Comparison of ENCODE assay signal across 8 cellular contexts in the genomic region with DNA sequence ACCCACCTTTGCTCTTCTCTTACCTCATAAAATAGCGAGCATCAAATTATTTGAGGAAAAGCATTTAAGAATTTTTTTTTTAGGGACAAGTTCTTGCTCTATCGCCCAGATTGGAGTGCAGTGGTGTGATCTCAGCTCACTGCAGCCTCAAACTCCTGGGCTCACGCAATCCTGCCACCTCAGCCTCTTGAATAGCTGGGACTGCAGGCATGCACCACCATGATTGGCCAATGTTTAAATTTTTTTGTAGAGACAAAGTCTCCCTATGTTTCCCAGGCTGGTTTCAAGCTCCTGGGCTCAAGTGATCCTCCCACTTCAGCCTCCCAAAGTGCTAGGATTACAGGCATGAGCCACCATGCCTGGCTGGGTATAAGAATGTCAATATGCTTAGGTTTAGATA.
DNase-seq lines count a peak whose midpoint lies in the region; ATAC-seq, FAIRE-seq and TF ChIP-seq lines count a peak whose summit lies in the region.
"Not testable (repeated sequence)": the region's sequence is repeated elsewhere in the genome, so short reads cannot be mapped to it uniquely, and the experiment has no call there.

No MANE protein-coding gene starts in this region.

- H3K4me1 Mint-ChIP-seq in activated B cell treated with CpG ODN at 0.5 μM for 24 hours, result peaks cover 93% of the 10 kb centered on the region

- peak overlapping the region; percentile 89 for H3K9ac ChIP-seq in BLaER1
- peak overlapping the region; percentile 80 for H3K9ac ChIP-seq in Karpas-422 (ENCODE audit: low read length)
- not testable (repeated sequence) for H3K9ac ChIP-seq in OCI-LY3 (ENCODE audit: low read length)

- not testable (repeated sequence) for TF ChIP-seq POLR2A in GM12891 (IDR thresholded peaks at IDR 0.05; ENCODE audit: low read depth, low read length); right lobe of liver (IDR thresholded peaks at IDR 0.05); stomach (IDR thresholded peaks at IDR 0.05)

- not testable (repeated sequence) for DNase-seq in GM12891 (ENCODE audit: insufficient read length, low spot score); Karpas-422; activated B cell treated with CpG ODN at 0.5 μM for 24 hours; right lobe of liver; pancreas; stomach

- TF ChIP-seq EP300 in stomach (IDR thresholded peaks at IDR 0.05), result not testable (repeated sequence)

- not testable (repeated sequence) for H3K4me3 Mint-ChIP-seq in activated B cell treated with CpG ODN at 0.5 μM for 24 hours

- peaks cover 18% of the 10 kb centered on the region for H3K9me3 ChIP-seq in BLaER1
- H3K9me3 ChIP-seq in Karpas-422 (ENCODE audit: low read length), result peaks cover 15% of the 10 kb centered on the region
- H3K9me3 ChIP-seq in OCI-LY3 (ENCODE audit: insufficient read depth, low read length), result peaks cover 38% of the 10 kb centered on the region; the same call in 1 of the 2 replicates
- H3K9me3 ChIP-seq in right lobe of liver, pancreas: not testable (repeated sequence)
- H3K9me3 ChIP-seq in stomach, result peaks cover 0 to 11% (median 4%) of the 10 kb centered on the region in 4 donors

- H4K20me1 ChIP-seq in BLaER1; Karpas-422 (ENCODE audit: insufficient read depth, low read depth, low read length); OCI-LY3 (ENCODE audit: insufficient read depth, low read length): not testable (repeated sequence)

- H3K27ac ChIP-seq in BLaER1 (peak overlapping the region; percentile 99), Karpas-422 (ENCODE audit: low read length) (peak overlapping the region; percentile 99), right lobe of liver (peak overlapping the region in 2 of 3 donors; percentile 80 to 99), pancreas (peak overlapping the region in 3 of 4 donors; percentile 79 to 95 (median 92)), stomach (peak overlapping the region in 3 of 5 donors; percentile 71 to 85 (median 81))
- H3K27ac ChIP-seq in OCI-LY3 (ENCODE audit: low read length), result not testable (repeated sequence)

- H3K4me1 ChIP-seq in BLaER1, result peaks cover 93% of the 10 kb centered on the region
- peaks cover 75% of the 10 kb centered on the region for H3K4me1 ChIP-seq in Karpas-422 (ENCODE audit: low read length)
- H3K4me1 ChIP-seq in OCI-LY3 (ENCODE audit: low read length), result peaks cover 26% of the 10 kb centered on the region
- peaks cover 0 to 32% (median 7%) of the 10 kb centered on the region in 4 donors for H3K4me1 ChIP-seq in right lobe of liver
- peaks cover 3 to 29% (median 24%) of the 10 kb centered on the region in 3 donors for H3K4me1 ChIP-seq in pancreas
- peaks cover 0 to 21% (median 11%) of the 10 kb centered on the region in 4 donors for H3K4me1 ChIP-seq in stomach

- peak overlapping the region; percentile 98 for H3K27ac Mint-ChIP-seq in activated B cell treated with CpG ODN at 0.5 μM for 24 hours

- H3K79me2 ChIP-seq in Karpas-422 (ENCODE audit: low read length); OCI-LY3 (ENCODE audit: low read length): not testable (repeated sequence)

- peak; percentile 66 for FAIRE-seq in GM12891 (lab: Jason Lieb, UNC)
- not testable (repeated sequence) for FAIRE-seq in pancreas (lab: Jason Lieb, UNC)

- H3K27me3 Mint-ChIP-seq in activated B cell treated with CpG ODN at 0.5 μM for 24 hours, result not testable (repeated sequence)

- not testable (repeated sequence) for H3K27me3 ChIP-seq in BLaER1; Karpas-422 (ENCODE audit: low read length); OCI-LY3 (ENCODE audit: low read depth, low read length); right lobe of liver; pancreas; stomach

- not testable (repeated sequence) for H2AFZ ChIP-seq in Karpas-422 (ENCODE audit: low read length); OCI-LY3 (ENCODE audit: low read depth, low read length)

- POLR2A ChIA-PET in activated B cell treated with CpG ODN at 0.5 μM for 24 hours (lab: Charles Lee), result not testable (repeated sequence)

- H3K36me3 ChIP-seq in BLaER1, result peaks cover 14% of the 10 kb centered on the region; the same call in 1 of the 2 replicates
- not testable (repeated sequence) for H3K36me3 ChIP-seq in Karpas-422 (ENCODE audit: insufficient read depth, low read length); OCI-LY3 (replicated peaks; ENCODE audit: low read depth, low read length); right lobe of liver; pancreas; stomach

- H3K36me3 Mint-ChIP-seq in activated B cell treated with CpG ODN at 0.5 μM for 24 hours (ENCODE audit: low read depth), result not testable (repeated sequence)

- peak overlapping the region; percentile 95 for H3K4me2 ChIP-seq in BLaER1
- peak overlapping the region; percentile 74 for H3K4me2 ChIP-seq in Karpas-422 (ENCODE audit: low read depth, low read length, poor library complexity, severe bottlenecking)
- peak overlapping the region; percentile 84 for H3K4me2 ChIP-seq in OCI-LY3 (ENCODE audit: low read length)

- 83% methylated on average over 3 of the region's 3 CpGs for WGBS in right lobe of liver (ENCODE audit: insufficient coverage, low coverage, low lambda C conversion rate, missing lambda C conversion rate)
- WGBS in pancreas, 2 donors, result 95 to 96% methylated on average over 3 of the region's 3 CpGs
- 86 to 94% (median 93%) methylated on average over 3 of the region's 3 CpGs for WGBS in stomach, 5 donors

- peak overlapping the region; percentile 63 for H3K4me3 ChIP-seq in BLaER1
- H3K4me3 ChIP-seq in Karpas-422 (ENCODE audit: low read length); OCI-LY3 (ENCODE audit: low read length); right lobe of liver; pancreas; stomach: not testable (repeated sequence)

- CTCF ChIA-PET in activated B cell treated with CpG ODN at 0.5 μM for 24 hours (lab: Charles Lee), result not testable (repeated sequence)

- not testable (repeated sequence) for H3K9me2 ChIP-seq in Karpas-422 (replicated peaks; ENCODE audit: insufficient read depth, low read length)

- intact Hi-C loops in activated B cell treated with CpG ODN at 0.5 μM for 24 hours (cut with micrococcal nuclease), result loop anchor here (5.0 kb wide), 3 partner anchors 36 to 146 kb away; no protein-coding TSS in a partner anchor
- intact Hi-C loops in right lobe of liver (cut with DNase I); pancreas (cut with DNase I); stomach (cut with DNase I; ENCODE audit: low total_unique reads): not testable (repeated sequence)

- not testable (repeated sequence) for H3K9me3 Mint-ChIP-seq in activated B cell treated with CpG ODN at 0.5 μM for 24 hours

- not testable (repeated sequence) for ATAC-seq in activated B cell treated with CpG ODN at 0.5 μM for 24 hours (ENCODE audit: low read depth); right lobe of liver; pancreas

- TF ChIP-seq CTCF in OCI-LY3 (IDR thresholded peaks at IDR 0.05; ENCODE audit: low read depth, low read length); activated B cell treated with CpG ODN at 0.5 μM for 24 hours (IDR thresholded peaks at IDR 0.05); right lobe of liver (IDR thresholded peaks at IDR 0.05); pancreas (IDR thresholded peaks at IDR 0.05); stomach (IDR thresholded peaks at IDR 0.05): not testable (repeated sequence)
